In the genomic region with DNA sequence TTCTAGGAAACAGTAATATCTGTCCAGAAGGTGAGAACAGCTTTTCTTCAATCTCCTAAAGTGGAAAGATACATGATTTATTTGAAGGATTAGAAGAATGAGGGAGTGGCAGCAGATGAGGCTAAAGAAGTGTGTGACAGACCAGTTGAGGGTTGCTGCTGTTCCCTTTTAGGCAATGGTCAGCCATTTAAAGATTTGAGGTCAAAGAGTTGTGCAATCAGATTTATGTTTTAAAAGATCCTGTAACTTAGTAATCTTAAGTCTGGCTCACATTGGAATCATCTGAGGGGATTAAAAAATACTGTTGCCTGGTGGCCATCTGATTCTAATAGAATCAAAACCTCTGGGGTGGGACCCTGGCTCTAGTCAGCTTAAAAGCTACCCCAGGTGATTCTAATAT, we compare ENCODE assay signal across 27 cellular contexts. TPM values are rescaled to one million over a fixed set of nuclear protein-coding genes. Genes with fewer than 3 reads are reported as not detected.
"Had no signal": no experiment of that assay in that cellular context is flagged by ENCODE, and none has a peak within 500 bp of the region (broad histone marks: within the 10 kb centered on the region; RNA-seq: fewer than 3 reads in every experiment).

No MANE protein-coding gene starts in this region.

- H3K27me3 ChIP-seq: breast epithelium, Peyer's patch, SJCRH30 had no signal

- H3K36me3 ChIP-seq: breast epithelium, Peyer's patch, SJCRH30 had no signal

- DNase-seq: activated CD4-positive, alpha-beta memory T cell treated with anti-CD3 and anti-CD28 coated beads, Interleukin-2, amount 10 ng/mL, durations not matched to agents 7 days and 5 days; activated CD4-positive, alpha-beta T cell treated with anti-CD3 and anti-CD28 coated beads for 36 hours; activated CD4-positive, alpha-beta T cell treated with anti-CD3 and anti-CD28 coated beads, Interleukin-2, amount 50 U/mL, for 1 hour; activated gamma-delta T cell; activated naive CD4-positive, alpha-beta T cell treated with anti-CD3 and anti-CD28 coated beads, Interleukin-2, amount 50 U/mL, for 16 hours; activated naive CD8-positive, alpha-beta T cell treated with anti-CD3 and anti-CD28 coated beads, Interleukin-2, amount 10 ng/mL, durations not matched to agents 7 days and 5 days; activated T-cell treated with anti-CD3 and anti-CD28 coated beads for 4 hours; activated T-cell treated with anti-CD3 and anti-CD28 coated beads, Interleukin-2, amount 50 U/mL, for 48 hours; aorta; caudate nucleus; Karpas-422; NCI-H1092 treated with DMSO at 0.1 percent for 48 hours; NCI-H1417 treated with DMSO at 0.1 percent for 48 hours; NCI-H1694; NCI-H2029; NCI-H510A treated with DMSO at 0.1 percent for 48 hours; NCI-H748 treated with DMSO at 0.1 percent for 48 hours; Peyer's patch; Right ventricle myocardium superior; SJCRH30; SK-N-SH; T-helper 1 cell had no signal

- H3K9ac ChIP-seq: SK-N-SH had no signal

- ATAC-seq: activated CD4-positive, alpha-beta T cell treated with anti-CD3 and anti-CD28 coated beads for 36 hours; activated T-helper 17 cell treated with anti-CD3 and anti-CD28 coated beads, Interleukin-2, amount 50 U/mL, for 72 hours had no signal

- H3K9me3 ChIP-seq: breast epithelium, Peyer's patch, SJCRH30, SK-N-SH had no signal

- H3K4me1 ChIP-seq: breast epithelium, Peyer's patch had no signal

- H3K4me3 ChIP-seq: breast epithelium, Peyer's patch, SJCRH30 had no signal

- H3K4me2 ChIP-seq: SK-N-SH had no signal

- H3K27ac ChIP-seq: breast epithelium, Peyer's patch, RWPE1, SJCRH30, VCaP had no signal

RNA-seq across cellular contexts. Expression of a gene that starts 4.3 kb away (rescaled TPM):
- total RNA-seq: activated CD4-positive, alpha-beta memory T cell treated with anti-CD3 and anti-CD28 coated beads, Interleukin-2, amount 10 ng/mL, durations not matched to agents 7 days and 5 days; activated CD4-positive, alpha-beta T cell treated with anti-CD3 and anti-CD28 coated beads for 36 hours; activated T-helper 17 cell treated with anti-CD3 and anti-CD28 coated beads, Interleukin-2, amount 50 U/mL, for 72 hours; T-helper 2 cell treated with Interferon-gamma antibody and Interleukin-4, amounts not matched to agents 100 ng/mL and 5 ng/mL, for 36 hours had no signal
